Comparison of ENCODE assay signal across 24 cellular contexts in genomic region chr9:21255538-21256212, GRCh38. TPM values are rescaled to one million over a fixed set of nuclear protein-coding genes. Genes with fewer than 3 reads are reported as not detected.
A peak's percentile ranks its signal among the peaks of the same experiment; 100 is the strongest.
DNase-seq lines count a peak whose midpoint lies in the region; ATAC-seq and TF ChIP-seq lines count a peak whose summit lies in the region.
"Had no signal": no experiment of that assay in that cellular context is flagged by ENCODE, and none has a peak within 500 bp of the region (broad histone marks: within the 10 kb centered on the region; RNA-seq: fewer than 3 reads in every experiment).

No MANE protein-coding gene starts in this region.

- peak overlapping the region; percentile 27 for H3K4me3 ChIP-seq in OCI-LY3 (ENCODE audit: low read length)
- H3K4me3 ChIP-seq: GM23338, PC-9 had no signal

- H3K27ac ChIP-seq in OCI-LY3 (ENCODE audit: low read length), result no peak overlapping the region
- H3K27ac ChIP-seq: PC-9 had no signal

- DNase-seq in NK-92 treated with Interleukin-12 subunit alpha and Interleukin-12 subunit beta, amount 100 ng/mL, for 24 hours (lab: John Stamatoyannopoulos, UW), result peak; percentile 72
- no peak for DNase-seq in NK-92 (lab: John Stamatoyannopoulos, UW; ENCODE audit: unreplicated experiment)
- DNase-seq in stimulated activated CD4-positive, alpha-beta T cell treated with anti-CD3 and anti-CD28 coated beads, Interleukin-12 subunit alpha, Interleukin-12 subunit beta, amount 100 ng/mL, for 4 hours, result no peak
- no peak for DNase-seq in DMS79 treated with DMSO at 0.1 percent for 48 hours (lab: John Stamatoyannopoulos, UW)
- no peak for DNase-seq in left colon
- DNase-seq in stimulated activated naive CD4-positive, alpha-beta T cell (lab: John Stamatoyannopoulos, UW), result no peak
- DNase-seq: Calu3, DND-41, GDM1, HFFc6, MV-4-11, NCI-H1417 treated with DMSO at 0.1 percent for 48 hours, NCI-H2029, NCI-H510A treated with DMSO at 0.1 percent for 48 hours, PC-9, Right ventricle myocardium superior, SK-N-SH had no signal

- H4K20me1 ChIP-seq in OCI-LY3 (ENCODE audit: insufficient read depth, low read length), result no peaks in the 10 kb centered on the region

- no peak for TF ChIP-seq CTCF in OCI-LY3 (IDR thresholded peaks at IDR 0.05; ENCODE audit: low read depth, low read length)

- peaks cover 8% of the 10 kb centered on the region for H3K36me3 ChIP-seq in OCI-LY3 (replicated peaks; ENCODE audit: low read depth, low read length)

- peaks cover 18% of the 10 kb centered on the region for H3K4me1 ChIP-seq in OCI-LY3 (ENCODE audit: low read length)

- H3K79me2 ChIP-seq in OCI-LY3 (ENCODE audit: low read length), result no peaks in the 10 kb centered on the region

- no peak overlapping the region for H2AFZ ChIP-seq in OCI-LY3 (ENCODE audit: low read depth, low read length)
- H2AFZ ChIP-seq: GM23338, PC-9 had no signal

- H3K9me3 ChIP-seq in OCI-LY3 (ENCODE audit: insufficient read depth, low read length), result peaks cover 15% of the 10 kb centered on the region
- H3K9me3 ChIP-seq: SK-N-SH had no signal

- H3K4me2 ChIP-seq in OCI-LY3 (ENCODE audit: low read length), result peak overlapping the region; percentile 64
- H3K4me2 ChIP-seq: GM23338, PC-9, SK-N-SH had no signal

- ATAC-seq in HG02678 (IDR thresholded peaks at IDR 0.05; ENCODE audit: unreplicated experiment) (peak; percentile 44), left colon (no peak)
- ATAC-seq: GM23338 had no signal

- no peak overlapping the region for H3K9ac ChIP-seq in OCI-LY3 (ENCODE audit: low read length)
- H3K9ac ChIP-seq: SK-N-SH had no signal

- intact Hi-C loops in left colon (cut with DNase I, micrococcal nuclease), result no loop called here

- peaks cover 58% of the 10 kb centered on the region for H3K27me3 ChIP-seq in OCI-LY3 (ENCODE audit: low read depth, low read length)

RNA-seq across cellular contexts. Expression of gene IFNA14, which starts 15.9 kb away (rescaled TPM):
- total RNA-seq in left colon, result not detected
- total RNA-seq: A172; Calu3; GM23338; HFFc6; HT1080; LHCN-M2; PC-9; Right ventricle myocardium superior; T-helper 1 cell treated with Interleukin-12 subunit alpha and Interleukin-12 subunit beta and Interleukin-4 antibody, amounts not matched to agents 30 ng/mL and 1 ng/mL, for 36 hours had no signal

RNA-seq across cellular contexts. Expression of gene IFNA17, which starts 27.7 kb away (rescaled TPM):
- not detected for total RNA-seq in left colon
- total RNA-seq: A172; Calu3; GM23338; HFFc6; HT1080; LHCN-M2; PC-9; Right ventricle myocardium superior; T-helper 1 cell treated with Interleukin-12 subunit alpha and Interleukin-12 subunit beta and Interleukin-4 antibody, amounts not matched to agents 30 ng/mL and 1 ng/mL, for 36 hours had no signal

RNA-seq across cellular contexts. Expression of gene IFNA16, which starts 38.6 kb away (rescaled TPM):
- total RNA-seq in left colon, result not detected
- total RNA-seq: A172; Calu3; GM23338; HFFc6; HT1080; LHCN-M2; PC-9; Right ventricle myocardium superior; T-helper 1 cell treated with Interleukin-12 subunit alpha and Interleukin-12 subunit beta and Interleukin-4 antibody, amounts not matched to agents 30 ng/mL and 1 ng/mL, for 36 hours had no signal

RNA-seq across cellular contexts. Expression of gene IFNA10, which starts 48.7 kb away (rescaled TPM):
- total RNA-seq in left colon, result not detected
- total RNA-seq: A172; Calu3; GM23338; HFFc6; HT1080; LHCN-M2; PC-9; Right ventricle myocardium superior; T-helper 1 cell treated with Interleukin-12 subunit alpha and Interleukin-12 subunit beta and Interleukin-4 antibody, amounts not matched to agents 30 ng/mL and 1 ng/mL, for 36 hours had no signal

RNA-seq across cellular contexts. Expression of gene IFNA5, which starts 49.4 kb away (rescaled TPM):
- not detected for total RNA-seq in left colon
- total RNA-seq: A172; Calu3; GM23338; HFFc6; HT1080; LHCN-M2; PC-9; Right ventricle myocardium superior; T-helper 1 cell treated with Interleukin-12 subunit alpha and Interleukin-12 subunit beta and Interleukin-4 antibody, amounts not matched to agents 30 ng/mL and 1 ng/mL, for 36 hours had no signal
